Comparison of ENCODE assay signal across 19 cellular contexts in genomic region chr10:100652406-100653130, GRCh38.
"Had no signal": no experiment of that assay in that cellular context is flagged by ENCODE, and none has a peak within 500 bp of the region (broad histone marks: within the 10 kb centered on the region; RNA-seq: fewer than 3 reads in every experiment).

No MANE protein-coding gene starts in this region.

- ATAC-seq: foreskin keratinocyte; left cardiac atrium; left ventricle myocardium superior; naive thymus-derived CD4-positive, alpha-beta T cell had no signal

- H3K4me3 ChIP-seq: colonic mucosa, lung, ovary, right atrium auricular region, sigmoid colon, skin epidermis had no signal

- H3K27ac ChIP-seq: colonic mucosa, foreskin keratinocyte, neutrophil, ovary, right atrium auricular region, sigmoid colon, skin epidermis had no signal

- H3K27me3 ChIP-seq: ovary had no signal

- DNase-seq: colonic mucosa; dermis blood vessel endothelial cell; erythroblast; foreskin keratinocyte; kidney; left cardiac atrium; left ventricle myocardium superior; mesenchymal stem cell; naive thymus-derived CD4-positive, alpha-beta T cell; ovary; sigmoid colon; stimulated activated CD4-positive, alpha-beta T cell treated with anti-CD3 and anti-CD28 coated beads, Interleukin-2, amount 100 ng/mL, for 48 hours; stimulated activated naive CD4-positive, alpha-beta T cell treated with Interleukin-2 at 50 U/mL for 16 hours had no signal

- H3K4me1 ChIP-seq: colonic mucosa, foreskin keratinocyte had no signal

- H3K27ac Mint-ChIP-seq: type B pancreatic cell had no signal

- H3K9me3 ChIP-seq: colonic mucosa, neutrophil, ovary, right atrium auricular region, sigmoid colon had no signal

- H3K36me3 Mint-ChIP-seq: type B pancreatic cell had no signal

- H3K36me3 ChIP-seq: colonic mucosa, neutrophil, ovary, right atrium auricular region, sigmoid colon had no signal

- FAIRE-seq: endothelial cell of umbilical vein, kidney had no signal
